ENCODE assay signal across 10 cellular contexts in the genomic region with DNA sequence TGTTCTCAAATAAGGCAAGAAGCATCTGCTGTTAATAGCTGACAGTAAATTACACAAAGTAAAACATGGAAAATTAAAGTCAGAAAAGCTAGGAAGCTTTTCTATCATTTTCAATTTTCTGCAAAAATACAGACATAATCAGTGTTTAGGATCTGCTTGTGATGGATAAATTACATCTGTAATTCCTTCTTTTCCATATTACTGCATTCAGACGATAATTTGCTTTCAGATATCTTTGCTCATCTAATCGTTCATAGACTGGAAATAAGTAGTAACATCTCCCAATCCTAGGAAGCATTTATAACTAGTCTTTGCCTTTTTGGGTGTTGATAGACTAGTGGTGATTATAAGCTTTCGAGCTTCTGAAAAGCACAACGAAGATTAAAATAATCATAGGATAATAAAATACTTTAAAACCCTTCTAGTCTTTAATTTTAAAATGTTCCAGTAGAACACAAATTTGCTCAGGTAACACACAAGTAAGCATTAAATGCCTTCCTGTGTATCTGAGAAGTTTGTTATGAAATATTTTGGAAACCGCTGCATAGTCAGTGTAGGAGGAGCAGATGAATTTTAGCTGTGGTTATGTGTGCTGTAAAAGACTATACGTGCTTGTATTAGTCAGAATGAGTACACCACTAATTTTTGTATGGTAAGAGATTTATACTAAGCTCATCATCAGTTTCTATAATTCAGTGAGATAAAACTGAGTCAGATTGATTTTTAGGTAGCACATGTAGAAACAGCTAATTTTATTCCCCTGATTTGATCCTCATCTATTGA. TPM values are rescaled to one million over a fixed set of nuclear protein-coding genes. Genes with fewer than 3 reads are reported as not detected.
DNase-seq lines count a peak whose midpoint lies in the region; ATAC-seq and TF ChIP-seq lines count a peak whose summit lies in the region.
"Had no signal": no experiment of that assay in that cellular context is flagged by ENCODE, and none has a peak within 500 bp of the region (broad histone marks: within the 10 kb centered on the region; RNA-seq: fewer than 3 reads in every experiment).

No MANE protein-coding gene starts in this region.

- peak overlapping the region; percentile 43 for H3K4me2 ChIP-seq in mammary epithelial cell (ENCODE audit: insufficient read depth, low read depth, low read length)

- peaks cover 2% of the 10 kb centered on the region for H3K36me3 ChIP-seq in mammary epithelial cell (ENCODE audit: insufficient read depth, low read length)

- no peak for TF ChIP-seq CTCF in mammary epithelial cell (conservative IDR thresholded peaks at IDR 0.05 in 1 of 2, IDR thresholded peaks at IDR 0.05 in 1 of 2; ENCODE audit: extremely low read depth in 1 of 2, insufficient read depth in 1 of 2, low read depth in 1 of 2, low read length in 2 of 2)
- TF ChIP-seq CTCF in natural killer cell (IDR thresholded peaks at IDR 0.05): no peak

- 41% methylated on average over 6 of the region's 6 CpGs for WGBS in mammary epithelial cell (ENCODE audit: low coverage, missing lambda C conversion rate)

- H3K9me3 Mint-ChIP-seq in natural killer cell: no peaks in the 10 kb centered on the region

- peak overlapping the region; percentile 32 for H3K9ac ChIP-seq in mammary epithelial cell (ENCODE audit: insufficient read depth, low read length)

- no peak overlapping the region for H3K4me3 ChIP-seq in mammary epithelial cell (replicated peaks in 1 of 3; ENCODE audit: insufficient read depth in 1 of 3, low read depth in 2 of 3, low read length in 3 of 3)

- no peaks in the 10 kb centered on the region for H3K36me3 Mint-ChIP-seq in natural killer cell

- no peaks in the 10 kb centered on the region for H4K20me1 ChIP-seq in mammary epithelial cell (ENCODE audit: insufficient read depth, low read length)

- peaks cover 63 to 75% of the 10 kb centered on the region in 2 donors for H3K4me1 Mint-ChIP-seq in natural killer cell

- H3K27me3 Mint-ChIP-seq in natural killer cell (ENCODE audit: low read depth in 2 of 2): no peaks in the 10 kb centered on the region

- H3K27ac Mint-ChIP-seq in natural killer cell: peak overlapping the region; percentile 81 to 91

- peak; percentile 37 for DNase-seq in CD1c-positive myeloid dendritic cell (ENCODE audit: extremely low spot score)
- DNase-seq in LHCN-M2 (ENCODE audit: low read depth): peak; percentile 69
- peak; percentile 84 for DNase-seq in mammary epithelial cell
- no peak for DNase-seq in natural killer cell
- no peak for DNase-seq in DMS53 treated with DMSO at 0.1 percent for 48 hours (lab: John Stamatoyannopoulos, UW; ENCODE audit: unreplicated experiment)
- DNase-seq in NCI-H1105 treated with DMSO at 0.1 percent for 48 hours (lab: John Stamatoyannopoulos, UW): no peak
- DNase-seq in activated CD8-positive, alpha-beta memory T cell treated with anti-CD3 and anti-CD28 coated beads for 24 hours: no peak
- DNase-seq: NCI-H1092 treated with DMSO at 0.1 percent for 48 hours had no signal

- peak overlapping the region; percentile 86 for H3K27ac ChIP-seq in mammary epithelial cell (ENCODE audit: insufficient read depth, low read depth, low read length)

- H2AFZ ChIP-seq in mammary epithelial cell (ENCODE audit: low read depth, low read length): no peak overlapping the region

- peak; percentile 73 to 79 (median 75) for ATAC-seq in natural killer cell
- ATAC-seq in GM18861 (IDR thresholded peaks at IDR 0.05; ENCODE audit: unreplicated experiment): no peak
- ATAC-seq: HCT116 had no signal

- in situ Hi-C loops in mammary epithelial cell (cut with MboI; ENCODE audit: low sequenced_read_pairs in 2 of 2): no loop called here

- intact Hi-C loops in mammary epithelial cell (cut with micrococcal nuclease): no loop called here
- intact Hi-C loops in natural killer cell (cut with micrococcal nuclease): loop anchor here (2.0 kb wide), 1 partner anchor 15 kb away; no protein-coding TSS in a partner anchor

- no peaks in the 10 kb centered on the region for H3K27me3 ChIP-seq in mammary epithelial cell (ENCODE audit: insufficient read depth, low read length)

- dilution Hi-C loops in mammary epithelial cell (cut with HindIII; ENCODE audit: low sequenced_read_pairs): no loop called here

- CTCF ChIA-PET in mammary epithelial cell (lab: Charles Lee; ENCODE audit: low non-redundant PET): no interaction called here

- peak overlapping the region; percentile 15 for H3K4me3 Mint-ChIP-seq in natural killer cell

- peaks cover 35% of the 10 kb centered on the region for H3K4me1 ChIP-seq in mammary epithelial cell (ENCODE audit: insufficient read depth, low read length)

- no TSS peak for BruUV-seq in mammary epithelial cell (replicated peaks; lab: Mats Ljungman, UMichigan)

- H3K9me3 ChIP-seq in mammary epithelial cell (replicated peaks; ENCODE audit: insufficient read depth, low read length): no peaks in the 10 kb centered on the region

- H3K79me2 ChIP-seq in mammary epithelial cell (ENCODE audit: insufficient read depth, low read length): peaks cover 88% of the 10 kb centered on the region

RNA-seq across cellular contexts. Expression of gene MBNL1, which starts 41.0 kb away (rescaled TPM):
- total RNA-seq in LHCN-M2 (2014; rRNA removed) (124 and 149 TPM in 2 replicates), mammary epithelial cell (100 to 1,000 TPM; 107 to 188 TPM), natural killer cell (100 to 1,000 TPM; 600 to 704 (median 607) TPM)
- 25.7 TPM for polyA plus RNA-seq in LHCN-M2 (2012)
- polyA plus RNA-seq in mammary epithelial cell: 69.5 TPM
- 363 TPM for polyA minus RNA-seq in mammary epithelial cell

Comparison
In these comparisons a context has a peak if more than half of its experiments do, and no peak if none do; other contexts are left out.
1. DNase-seq: peak in CD1c-positive myeloid dendritic cell (single experiment), LHCN-M2 (single experiment) and mammary epithelial cell (single experiment); none in natural killer cell (single experiment), DMS53 treated with DMSO at 0.1 percent for 48 hours (single experiment), NCI-H1105 treated with DMSO at 0.1 percent for 48 hours (single experiment) and activated CD8-positive, alpha-beta memory T cell treated with anti-CD3 and anti-CD28 coated beads for 24 hours (single experiment).